In genomic region chr6:33426590-33427563, GRCh38 we compare ENCODE assay signal across 8 cellular contexts. TPM values are rescaled to one million over a fixed set of nuclear protein-coding genes. Genes with fewer than 3 reads are reported as not detected.
DNase-seq lines count a peak whose midpoint lies in the region; ATAC-seq and TF ChIP-seq lines count a peak whose summit lies in the region.

No MANE protein-coding gene starts in this region.

- no peaks in the 10 kb centered on the region for H3K36me3 ChIP-seq in Panc1 (ENCODE audit: control insufficient read depth, insufficient read depth, low read length)

- CTCF ChIA-PET in Panc1 (lab: Charles Lee), result interaction anchor here (0.7 to 1.5 kb wide), 5 partner anchors 9 to 152 kb away, joined by 3 to 11 read pairs (median 6); partner anchors contain the start of genes CUTA and ZBTB22

- DNase-seq in GM10266 (ENCODE audit: extremely low spot score), result peak; percentile 66
- no peak for DNase-seq in Panc1 (ENCODE audit: low read depth, low spot score)
- no peak for DNase-seq in coronary artery (ENCODE audit: low spot score)
- DNase-seq in naive B cell, result peak; percentile 50
- no peak for DNase-seq in NCI-H526 treated with DMSO at 0.1 percent for 48 hours (lab: John Stamatoyannopoulos, UW)
- DNase-seq in GM19240 (ENCODE audit: insufficient read length, low spot score), result no peak
- no peak for DNase-seq in ureter (ENCODE audit: low spot score)
- no peak for DNase-seq in NCI-H510A treated with DMSO at 0.1 percent for 48 hours (lab: John Stamatoyannopoulos, UW)

- BruUV-seq in Panc1 (replicated peaks; lab: Mats Ljungman, UMichigan), result no TSS peak

- intact Hi-C loops in Panc1 (cut with micrococcal nuclease; ENCODE audit: unreplicated experiment), result no loop called here

- no peaks in the 10 kb centered on the region for H3K27me3 ChIP-seq in Panc1 (ENCODE audit: control insufficient read depth, insufficient read depth, low read length)

- no peak for TF ChIP-seq CTCF in GM10266 (IDR thresholded peaks at IDR 0.05; ENCODE audit: control insufficient read depth, insufficient read depth, low read depth, missing control alignments)
- TF ChIP-seq CTCF in Panc1 (IDR thresholded peaks at IDR 0.05), result no peak
- TF ChIP-seq CTCF in coronary artery (IDR thresholded peaks at IDR 0.05), result no peak

- POLR2A ChIA-PET in Panc1 (lab: Charles Lee), result interaction anchor here (0.5 to 0.6 kb wide), 5 partner anchors 13 to 181 kb away, joined by 3 to 6 read pairs (median 3); no protein-coding TSS in a partner anchor

- no peaks in the 10 kb centered on the region for H3K36me3 Mint-ChIP-seq in naive B cell

- peaks cover 75 to 78% (median 76%) of the 10 kb centered on the region in 3 donors for H3K4me1 Mint-ChIP-seq in naive B cell

- no peaks in the 10 kb centered on the region for H3K9me3 ChIP-seq in Panc1 (ENCODE audit: control insufficient read depth, insufficient read depth, low read depth, low read length)

- in situ Hi-C loops in Panc1 (cut with HindIII; ENCODE audit: low pct_unique_long_range_greater_than_20kb, low sequenced_read_pairs), result no loop called here

- peak overlapping the region; percentile 83 to 99 (median 94) for H3K4me3 Mint-ChIP-seq in naive B cell

- peak overlapping the region; percentile 97 to 99 (median 99) for H3K27ac Mint-ChIP-seq in naive B cell

- H3K4me3 ChIP-seq in Panc1 (ENCODE audit: low read depth in 2 of 2, low read length in 2 of 2) (peak overlapping the region; percentile 60 to 91), coronary artery (peak overlapping the region; percentile 80)

- H3K4me1 ChIP-seq in Panc1 (ENCODE audit: control insufficient read depth, insufficient read depth, low read length), result peaks cover 37% of the 10 kb centered on the region

- H3K27me3 Mint-ChIP-seq in naive B cell, result no peaks in the 10 kb centered on the region

- H3K9me3 Mint-ChIP-seq in naive B cell, result no peaks in the 10 kb centered on the region

- ATAC-seq in Panc1 (no peak), naive B cell (ENCODE audit: low read depth in 2 of 2) (peak; percentile 24 to 29)

- H3K27ac ChIP-seq in Panc1 (ENCODE audit: low read length) (peak overlapping the region; percentile 76), coronary artery (peak overlapping the region; percentile 87 to 97)

RNA-seq across cellular contexts. Expression of gene SYNGAP1, which starts 7.0 kb away (rescaled TPM):
- 29.0 TPM for total RNA-seq in Panc1 (2021; ENCODE audit: unreplicated experiment)
- polyA plus RNA-seq in Panc1 (2012; ENCODE audit: insufficient read length), result 34.5 TPM
- 1 to 10 TPM in 1 of 6 donors, under 1 TPM in 4, not detected in 1; 0.25 to 1.9 (median 0.48) TPM for polyA plus RNA-seq in naive B cell (ENCODE audit: low read depth in 6 of 6)
- 32.6 TPM for total RNA-seq in ureter

RNA-seq across cellular contexts. Expression of gene CUTA, which starts 9.0 kb away (rescaled TPM):
- total RNA-seq in Panc1 (2021; ENCODE audit: unreplicated experiment) (338 TPM), ureter (157 TPM)
- 397 TPM for polyA plus RNA-seq in Panc1 (2012; ENCODE audit: insufficient read length)
- 100 to 1,000 TPM; 237 to 281 (median 263) TPM for polyA plus RNA-seq in naive B cell (ENCODE audit: low read depth in 6 of 6)

RNA-seq across cellular contexts. Expression of gene PHF1, which starts 16.1 kb away (rescaled TPM):
- total RNA-seq in Panc1 (2021; ENCODE audit: unreplicated experiment), result 51.6 TPM
- polyA plus RNA-seq in Panc1 (2012; ENCODE audit: insufficient read length), result 50.3 TPM
- 10 to 100 TPM; 48.9 to 82.3 (median 55.5) TPM for polyA plus RNA-seq in naive B cell (ENCODE audit: low read depth in 6 of 6)
- total RNA-seq in ureter, result 58.8 TPM

RNA-seq across cellular contexts. Expression of gene ZBTB9, which starts 27.5 kb away (rescaled TPM):
- total RNA-seq in Panc1 (2021; ENCODE audit: unreplicated experiment) (17.6 TPM), ureter (11.1 TPM)
- polyA plus RNA-seq in Panc1 (2012; ENCODE audit: insufficient read length), result 17.9 TPM
- 1 to 10 TPM; 4.8 to 9.7 (median 7.0) TPM for polyA plus RNA-seq in naive B cell (ENCODE audit: low read depth in 6 of 6)

RNA-seq across cellular contexts. Expression of gene KIFC1, which starts 35.3 kb away (rescaled TPM):
- total RNA-seq in Panc1 (2021; ENCODE audit: unreplicated experiment), result 81.8 TPM
- polyA plus RNA-seq in Panc1 (2012; ENCODE audit: insufficient read length), result 42.1 TPM
- polyA plus RNA-seq in naive B cell (ENCODE audit: low read depth in 6 of 6), result under 1 TPM in 3 of 6 donors, not detected in 3; 0.36 to 0.45 (median 0.36) TPM
- total RNA-seq in ureter, result 1.0 TPM

Comparison
In these comparisons a context has a peak if more than half of its experiments do, and no peak if none do; other contexts are left out.
1. DNase-seq: peak in GM10266 (single experiment) and naive B cell (single experiment); none in Panc1 (single experiment), coronary artery (single experiment), NCI-H526 treated with DMSO at 0.1 percent for 48 hours (single experiment), GM19240 (single experiment), ureter (single experiment) and NCI-H510A treated with DMSO at 0.1 percent for 48 hours (single experiment).